In the genomic region with DNA sequence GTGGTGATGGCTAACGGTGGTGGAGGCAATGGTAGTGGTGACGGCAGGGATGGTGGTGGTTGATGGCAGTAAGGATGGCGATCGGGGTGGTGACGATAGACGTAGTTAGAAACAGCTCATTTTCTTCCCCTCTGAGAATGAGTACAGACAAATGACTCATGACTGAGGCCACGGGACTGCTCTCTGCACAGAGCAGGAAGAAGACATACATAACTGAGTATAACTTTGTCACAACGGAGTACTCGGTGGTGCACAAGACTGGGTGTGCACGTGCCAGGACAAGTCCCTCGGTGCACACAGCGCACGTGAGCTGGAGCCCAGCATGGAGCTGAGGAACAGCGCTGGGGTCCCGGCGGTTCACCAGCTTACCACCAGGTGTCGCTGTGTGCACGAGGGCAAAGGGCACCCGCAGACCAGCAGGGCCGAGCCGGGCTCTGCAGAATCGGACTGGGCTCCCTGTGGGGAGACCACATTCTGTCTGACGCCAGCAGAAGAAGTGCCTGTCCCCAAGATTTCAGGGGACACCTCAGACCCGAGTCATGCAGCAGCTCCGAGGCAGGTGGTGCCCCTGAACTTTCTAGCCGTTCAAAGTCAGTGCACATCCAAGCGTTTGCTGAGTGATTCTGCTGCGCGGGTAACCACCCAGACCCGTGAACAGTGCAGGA, we compare ENCODE assay signal across 8 cellular contexts.
A peak's percentile ranks its signal among the peaks of the same experiment; 100 is the strongest.
DNase-seq lines count a peak whose midpoint lies in the region; ATAC-seq, FAIRE-seq and TF ChIP-seq lines count a peak whose summit lies in the region.

No MANE protein-coding gene starts in this region.

- peak overlapping the region in 1 of 2 experiments; percentile 61; a peak in 1 of 4 replicates for H3K9ac ChIP-seq in K562 (ENCODE audit: insufficient read depth in 1 of 2, low read depth in 2 of 2, low read length in 2 of 2)

- CTCF ChIA-PET in K562 (lab: Yijun Ruan, JAX; ENCODE audit: low intra/inter-chr PET ratio) = interaction anchor here (1.0 to 1.5 kb wide), 2 partner anchors 22 to 37 kb away, joined by 3 to 11 read pairs; no protein-coding TSS in a partner anchor

- H3K4me1 ChIP-seq in K562 (replicated peaks in 1 of 2; ENCODE audit: control insufficient read depth in 2 of 2, insufficient read depth in 2 of 2, low read length in 2 of 2) = peaks cover 0 to 6% of the 10 kb centered on the region in 2 experiments; a peak in 2 of 5 replicates

- no peaks in the 10 kb centered on the region for H3K79me2 ChIP-seq in K562 (ENCODE audit: control insufficient read depth, insufficient read depth, low read length)

- no TSS peak for BruUV-seq in K562 (replicated peaks; lab: Mats Ljungman, UMichigan)

- POLR2A ChIA-PET in K562 (lab: Yijun Ruan, JAX) = interaction anchor here (0.6 to 0.8 kb wide), 2 partner anchors 9 to 146 kb away, joined by 3 read pairs; no protein-coding TSS in a partner anchor

- H2AFZ ChIP-seq in K562 (ENCODE audit: low read depth, low read length) = no peak overlapping the region

- no peak for TF ChIP-seq POLR2A in K562 (conservative IDR thresholded peaks at IDR 0.05)

- H3K4me3 ChIP-seq in K562 = no peak overlapping the region

- no peak for TF ChIP-seq EP300 in K562 (IDR thresholded peaks at IDR 0.05; ENCODE audit: low read length)

- peak; percentile 72 to 80 for TF ChIP-seq RAD21 in K562 (CRISPR knock-in tag; conservative IDR thresholded peaks at IDR 0.05 in 1 of 2, IDR thresholded peaks at IDR 0.05 in 1 of 2)

- TF ChIP-seq CTCF in K562 (IDR thresholded peaks at IDR 0.05 in 2 of 3, conservative IDR thresholded peaks at IDR 0.05 in 1 of 3; ENCODE audit: insufficient read depth in 2 of 3, low read depth in 1 of 3, low read length in 3 of 3) = peak; percentile 85 to 95 (median 88)

- DNase-seq in CD1c-positive myeloid dendritic cell (ENCODE audit: extremely low spot score) (peak; percentile 68), HuH-7.5 (ENCODE audit: low spot score) (peak; percentile 51), T1000 (lab: John Stamatoyannopoulos, UW) (peak; percentile 2), K562 (ENCODE audit: extremely low read depth in 1 of 4, low spot score in 3 of 4) (peak; percentile 68 to 89 (median 84)), inferior parietal cortex (ENCODE audit: extremely low spot score) (peak; percentile 66), OCI-M2 (lab: John Stamatoyannopoulos, UW; ENCODE audit: unreplicated experiment) (no peak)
- DNase-seq in stimulated activated CD4-positive, alpha-beta T cell treated with anti-CD3 and anti-CD28 coated beads, Interleukin-1b, Interleukin-23, amount 100 ng/mL, for 48 hours = peak; percentile 76

- no peaks in the 10 kb centered on the region for H3K36me3 ChIP-seq in K562 (ENCODE audit: control insufficient read depth, insufficient read depth, low read length)

- H3K27ac ChIP-seq in K562 (ENCODE audit: extremely low read depth, low read depth, low read length) = no peak overlapping the region

- intact Hi-C loops in K562 (cut with micrococcal nuclease) = loop anchor here (1.0 to 5.0 kb wide), 2 partner anchors 37 to 519 kb away; no protein-coding TSS in a partner anchor

- H3K27me3 ChIP-seq in K562 (ENCODE audit: control insufficient read depth in 2 of 2, insufficient read depth in 2 of 2, low read length in 2 of 2) = peaks cover 9 to 56% of the 10 kb centered on the region in 2 experiments; a peak in 4 of 5 replicates

- no peak overlapping the region; the same call in 1 of the 2 replicates for H3K4me2 ChIP-seq in K562 (ENCODE audit: insufficient read depth, low read length)

- peak; percentile 84 for FAIRE-seq in K562 (lab: Jason Lieb, UNC)

- ATAC-seq in GM19372 (IDR thresholded peaks at IDR 0.05; ENCODE audit: low read depth, unreplicated experiment) (peak; percentile 64), K562 (peak; percentile 98)

- H4K20me1 ChIP-seq in K562 (replicated peaks; ENCODE audit: control insufficient read depth, insufficient read depth, low read length) = peaks cover 13% of the 10 kb centered on the region

- in situ Hi-C loops in K562 (cut with MboI) = loop anchor here (10.0 kb wide), 1 partner anchor 521 kb away; no protein-coding TSS in a partner anchor

- 5% methylated on average over 29 of the region's 30 CpGs for WGBS in K562 (ENCODE audit: insufficient coverage, low coverage, missing lambda C conversion rate)

- H3K9me3 ChIP-seq in K562 (replicated peaks; ENCODE audit: control insufficient read depth, insufficient read depth, low read depth, low read length) = no peaks in the 10 kb centered on the region; the same call in 1 of the 2 replicates

- H3K9me1 ChIP-seq in K562 (ENCODE audit: control insufficient read depth, insufficient read depth, low read length) = peaks cover 3% of the 10 kb centered on the region

TF ChIP-seq in K562, 482 proteins besides CTCF, POLR2A, EP300 and RAD21 (continues in another document):
- TF ChIP-seq, protein P1, sequence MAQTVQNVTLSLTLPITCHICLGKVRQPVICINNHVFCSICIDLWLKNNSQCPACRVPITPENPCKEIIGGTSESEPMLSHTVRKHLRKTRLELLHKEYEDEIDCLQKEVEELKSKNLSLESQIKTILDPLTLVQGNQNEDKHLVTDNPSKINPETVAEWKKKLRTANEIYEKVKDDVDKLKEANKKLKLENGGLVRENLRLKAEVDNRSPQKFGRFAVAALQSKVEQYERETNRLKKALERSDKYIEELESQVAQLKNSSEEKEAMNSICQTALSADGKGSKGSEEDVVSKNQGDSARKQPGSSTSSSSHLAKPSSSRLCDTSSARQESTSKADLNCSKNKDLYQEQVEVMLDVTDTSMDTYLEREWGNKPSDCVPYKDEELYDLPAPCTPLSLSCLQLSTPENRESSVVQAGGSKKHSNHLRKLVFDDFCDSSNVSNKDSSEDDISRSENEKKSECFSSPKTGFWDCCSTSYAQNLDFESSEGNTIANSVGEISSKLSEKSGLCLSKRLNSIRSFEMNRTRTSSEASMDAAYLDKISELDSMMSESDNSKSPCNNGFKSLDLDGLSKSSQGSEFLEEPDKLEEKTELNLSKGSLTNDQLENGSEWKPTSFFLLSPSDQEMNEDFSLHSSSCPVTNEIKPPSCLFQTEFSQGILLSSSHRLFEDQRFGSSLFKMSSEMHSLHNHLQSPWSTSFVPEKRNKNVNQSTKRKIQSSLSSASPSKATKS (CRISPR knock-in tag; IDR thresholded peaks at IDR 0.05) = no peak
- TF ChIP-seq SMC3 (conservative IDR thresholded peaks at IDR 0.05; ENCODE audit: insufficient read depth, low read depth, low read length) = peak; percentile 78
- no peak for TF ChIP-seq RAD51 (IDR thresholded peaks at IDR 0.05; ENCODE audit: borderline replicate concordance, low read depth)
- TF ChIP-seq, protein P2, sequence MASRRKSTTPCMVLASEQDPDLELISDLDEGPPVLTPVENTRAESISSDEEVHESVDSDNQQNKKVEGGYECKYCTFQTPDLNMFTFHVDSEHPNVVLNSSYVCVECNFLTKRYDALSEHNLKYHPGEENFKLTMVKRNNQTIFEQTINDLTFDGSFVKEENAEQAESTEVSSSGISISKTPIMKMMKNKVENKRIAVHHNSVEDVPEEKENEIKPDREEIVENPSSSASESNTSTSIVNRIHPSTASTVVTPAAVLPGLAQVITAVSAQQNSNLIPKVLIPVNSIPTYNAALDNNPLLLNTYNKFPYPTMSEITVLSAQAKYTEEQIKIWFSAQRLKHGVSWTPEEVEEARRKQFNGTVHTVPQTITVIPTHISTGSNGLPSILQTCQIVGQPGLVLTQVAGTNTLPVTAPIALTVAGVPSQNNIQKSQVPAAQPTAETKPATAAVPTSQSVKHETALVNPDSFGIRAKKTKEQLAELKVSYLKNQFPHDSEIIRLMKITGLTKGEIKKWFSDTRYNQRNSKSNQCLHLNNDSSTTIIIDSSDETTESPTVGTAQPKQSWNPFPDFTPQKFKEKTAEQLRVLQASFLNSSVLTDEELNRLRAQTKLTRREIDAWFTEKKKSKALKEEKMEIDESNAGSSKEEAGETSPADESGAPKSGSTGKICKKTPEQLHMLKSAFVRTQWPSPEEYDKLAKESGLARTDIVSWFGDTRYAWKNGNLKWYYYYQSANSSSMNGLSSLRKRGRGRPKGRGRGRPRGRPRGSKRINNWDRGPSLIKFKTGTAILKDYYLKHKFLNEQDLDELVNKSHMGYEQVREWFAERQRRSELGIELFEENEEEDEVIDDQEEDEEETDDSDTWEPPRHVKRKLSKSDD (conservative IDR thresholded peaks at IDR 0.05; ENCODE audit: low read length) = no peak
- TF ChIP-seq, protein P3, sequence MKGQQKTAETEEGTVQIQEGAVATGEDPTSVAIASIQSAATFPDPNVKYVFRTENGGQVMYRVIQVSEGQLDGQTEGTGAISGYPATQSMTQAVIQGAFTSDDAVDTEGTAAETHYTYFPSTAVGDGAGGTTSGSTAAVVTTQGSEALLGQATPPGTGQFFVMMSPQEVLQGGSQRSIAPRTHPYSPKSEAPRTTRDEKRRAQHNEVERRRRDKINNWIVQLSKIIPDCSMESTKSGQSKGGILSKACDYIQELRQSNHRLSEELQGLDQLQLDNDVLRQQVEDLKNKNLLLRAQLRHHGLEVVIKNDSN (CRISPR knock-in tag; IDR thresholded peaks at IDR 0.05) = peak; percentile 34; the same call in 1 of the 2 replicates
- no peak for TF ChIP-seq ZEB2 (IDR thresholded peaks at IDR 0.05)
- TF ChIP-seq, protein P4, sequence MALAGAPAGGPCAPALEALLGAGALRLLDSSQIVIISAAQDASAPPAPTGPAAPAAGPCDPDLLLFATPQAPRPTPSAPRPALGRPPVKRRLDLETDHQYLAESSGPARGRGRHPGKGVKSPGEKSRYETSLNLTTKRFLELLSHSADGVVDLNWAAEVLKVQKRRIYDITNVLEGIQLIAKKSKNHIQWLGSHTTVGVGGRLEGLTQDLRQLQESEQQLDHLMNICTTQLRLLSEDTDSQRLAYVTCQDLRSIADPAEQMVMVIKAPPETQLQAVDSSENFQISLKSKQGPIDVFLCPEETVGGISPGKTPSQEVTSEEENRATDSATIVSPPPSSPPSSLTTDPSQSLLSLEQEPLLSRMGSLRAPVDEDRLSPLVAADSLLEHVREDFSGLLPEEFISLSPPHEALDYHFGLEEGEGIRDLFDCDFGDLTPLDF (CRISPR knock-in tag; IDR thresholded peaks at IDR 0.05) = 0 out of 2 replicates have a peak, but pooled peaks have one; percentile 33
- no peak for TF ChIP-seq TGIF2 (CRISPR knock-in tag; IDR thresholded peaks at IDR 0.05)
- TF ChIP-seq, protein P5, sequence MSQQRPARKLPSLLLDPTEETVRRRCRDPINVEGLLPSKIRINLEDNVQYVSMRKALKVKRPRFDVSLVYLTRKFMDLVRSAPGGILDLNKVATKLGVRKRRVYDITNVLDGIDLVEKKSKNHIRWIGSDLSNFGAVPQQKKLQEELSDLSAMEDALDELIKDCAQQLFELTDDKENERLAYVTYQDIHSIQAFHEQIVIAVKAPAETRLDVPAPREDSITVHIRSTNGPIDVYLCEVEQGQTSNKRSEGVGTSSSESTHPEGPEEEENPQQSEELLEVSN (IDR thresholded peaks at IDR 0.05; ENCODE audit: borderline replicate concordance in 1 of 2, extremely low read depth in 1 of 2, insufficient read depth in 1 of 2, insufficient read length in 1 of 2, low read depth in 1 of 2, low read length in 1 of 2, poor library complexity in 1 of 2, severe bottlenecking in 1 of 2) = peak; percentile 31 to 63
- no peak for TF ChIP-seq NCOA6 (IDR thresholded peaks at IDR 0.05)
